ENCODE assay signal across 26 cellular contexts in the genomic region with DNA sequence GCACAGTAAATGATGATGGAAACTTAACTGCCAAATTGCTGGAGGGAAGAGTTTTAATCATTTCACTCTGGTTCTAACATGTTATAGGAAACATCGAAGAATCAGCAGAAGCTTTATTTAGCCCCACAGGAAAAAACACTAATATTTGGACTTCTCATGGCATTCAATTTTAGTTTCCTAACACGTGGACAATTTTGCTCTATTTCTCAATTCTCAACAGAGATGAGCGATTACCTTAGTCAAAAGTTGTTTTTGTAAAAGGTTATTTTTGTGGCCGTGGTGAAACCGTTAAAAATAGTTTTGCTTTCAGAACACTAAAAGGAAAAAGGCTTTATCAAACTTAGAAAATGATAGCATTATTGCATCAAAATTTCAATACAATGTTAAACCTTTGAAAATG.
"Had no signal": no experiment of that assay in that cellular context is flagged by ENCODE, and none has a peak within 500 bp of the region (broad histone marks: within the 10 kb centered on the region; RNA-seq: fewer than 3 reads in every experiment).

No MANE protein-coding gene starts in this region.

- H3K4me1 Mint-ChIP-seq: activated T-helper 17 cell treated with anti-CD3 and anti-CD28 coated beads, Interleukin-2, amount 50 U/mL, for 72 hours; central memory CD8-positive, alpha-beta T cell; immature natural killer cell; memory B cell; stimulated activated effector memory CD8-positive, alpha-beta T cell treated with anti-CD3 and anti-CD28 coated beads, Interleukin-12 subunit alpha, Interleukin-12 subunit beta, amount 100 ng/mL, for 72 hours; stimulated activated naive CD8-positive, alpha-beta T cell treated with anti-CD3 and anti-CD28 coated beads, Interleukin-15, amount 100 ng/mL, for 72 hours; T-cell had no signal

- FAIRE-seq: astrocyte, small intestine had no signal

- H3K27me3 ChIP-seq: adrenal gland, colonic mucosa, foreskin keratinocyte, suprapubic skin had no signal

- H3K27ac Mint-ChIP-seq: activated naive CD4-positive, alpha-beta T cell treated with anti-CD3 and anti-CD28 coated beads, Interleukin-2, amount 50 U/mL, for 72 hours; activated T-cell treated with anti-CD3 and anti-CD28 coated beads, Interleukin-2, amount 50 U/mL, for 24 hours; activated T-helper 17 cell treated with anti-CD3 and anti-CD28 coated beads, Interleukin-2, amount 50 U/mL, for 72 hours; endodermal cell; immature natural killer cell; memory B cell; stimulated activated effector memory CD8-positive, alpha-beta T cell treated with anti-CD3 and anti-CD28 coated beads, Interleukin-12 subunit alpha, Interleukin-12 subunit beta, amount 100 ng/mL, for 72 hours; stimulated activated naive CD8-positive, alpha-beta T cell treated with anti-CD3 and anti-CD28 coated beads, Interleukin-15, amount 100 ng/mL, for 72 hours; T-cell; T-helper 2 cell treated with Interferon-gamma antibody and Interleukin-4, amounts not matched to agents 5 μg/mL and 100 μg/mL, for 36 hours; type B pancreatic cell had no signal

- H3K36me3 Mint-ChIP-seq: activated naive CD4-positive, alpha-beta T cell treated with anti-CD3 and anti-CD28 coated beads, Interleukin-2, amount 50 U/mL, for 72 hours; immature natural killer cell; memory B cell; stimulated activated effector memory CD8-positive, alpha-beta T cell treated with anti-CD3 and anti-CD28 coated beads, Interleukin-12 subunit alpha, Interleukin-12 subunit beta, amount 100 ng/mL, for 72 hours; T-cell; type B pancreatic cell had no signal

- H3K4me3 ChIP-seq: adrenal gland, colonic mucosa, mucosa of descending colon, suprapubic skin had no signal

- H3K4me1 ChIP-seq: adrenal gland, colonic mucosa, foreskin keratinocyte, suprapubic skin had no signal

- H3K27me3 Mint-ChIP-seq: activated T-cell treated with anti-CD3 and anti-CD28 coated beads, Interleukin-2, amount 50 U/mL, for 24 hours; central memory CD8-positive, alpha-beta T cell; stimulated activated naive CD8-positive, alpha-beta T cell treated with anti-CD3 and anti-CD28 coated beads, Interleukin-15, amount 100 ng/mL, for 72 hours; type B pancreatic cell had no signal

- H3K27ac ChIP-seq: adrenal gland, colonic mucosa, epithelial cell of prostate, suprapubic skin, VCaP had no signal

- H3K9me3 Mint-ChIP-seq: activated naive CD4-positive, alpha-beta T cell treated with anti-CD3 and anti-CD28 coated beads, Interleukin-2, amount 50 U/mL, for 72 hours; activated T-cell treated with anti-CD3 and anti-CD28 coated beads, Interleukin-2, amount 50 U/mL, for 24 hours; activated T-helper 17 cell treated with anti-CD3 and anti-CD28 coated beads, Interleukin-2, amount 50 U/mL, for 72 hours; stimulated activated naive CD8-positive, alpha-beta T cell treated with anti-CD3 and anti-CD28 coated beads, Interleukin-15, amount 100 ng/mL, for 72 hours; T-cell; T-helper 2 cell treated with Interferon-gamma antibody and Interleukin-4, amounts not matched to agents 5 μg/mL and 100 μg/mL, for 36 hours; type B pancreatic cell had no signal

- DNase-seq: activated CD8-positive, alpha-beta memory T cell treated with anti-CD3 and anti-CD28 coated beads for 24 hours; activated CD8-positive, alpha-beta memory T cell treated with anti-CD3 and anti-CD28 coated beads, Interleukin-2, amount 50 U/mL, for 4 hours; activated T-cell treated with anti-CD3 and anti-CD28 coated beads, Interleukin-2, amount 50 U/mL, for 24 hours; adrenal gland; colonic mucosa; endodermal cell; immature natural killer cell; left ventricle myocardium superior; mucosa of descending colon; nucleus accumbens; small intestine; stimulated activated CD4-positive, alpha-beta T cell treated with anti-CD3 and anti-CD28 coated beads, Interleukin-2, amount 100 ng/mL, for 24 hours; stimulated activated naive CD8-positive, alpha-beta T cell treated with anti-CD3 and anti-CD28 coated beads, Interleukin-15, amount 100 ng/mL, for 72 hours; T-cell had no signal

- H3K4me3 Mint-ChIP-seq: activated T-cell treated with anti-CD3 and anti-CD28 coated beads, Interleukin-2, amount 50 U/mL, for 24 hours; activated T-helper 17 cell treated with anti-CD3 and anti-CD28 coated beads, Interleukin-2, amount 50 U/mL, for 72 hours; central memory CD8-positive, alpha-beta T cell; endodermal cell; immature natural killer cell; memory B cell; stimulated activated effector memory CD8-positive, alpha-beta T cell treated with anti-CD3 and anti-CD28 coated beads, Interleukin-12 subunit alpha, Interleukin-12 subunit beta, amount 100 ng/mL, for 72 hours; stimulated activated naive CD8-positive, alpha-beta T cell treated with anti-CD3 and anti-CD28 coated beads, Interleukin-15, amount 100 ng/mL, for 72 hours; T-cell; T-helper 2 cell treated with Interferon-gamma antibody and Interleukin-4, amounts not matched to agents 5 μg/mL and 100 μg/mL, for 36 hours; type B pancreatic cell had no signal

- H3K36me3 ChIP-seq: adrenal gland, colonic mucosa, suprapubic skin had no signal

- H3K9me3 ChIP-seq: adrenal gland, colonic mucosa, mucosa of descending colon, suprapubic skin had no signal
